Comparison of ENCODE assay signal across 8 cellular contexts in genomic region chr2:237026981-237027711, GRCh38. TPM values are rescaled to one million over a fixed set of nuclear protein-coding genes. Genes with fewer than 3 reads are reported as not detected.
DNase-seq lines count a peak whose midpoint lies in the region; ATAC-seq and TF ChIP-seq lines count a peak whose summit lies in the region.

No MANE protein-coding gene starts in this region.

- peak; percentile 73 for ATAC-seq in gastroesophageal sphincter
- no peak for ATAC-seq in GM19023 (IDR thresholded peaks at IDR 0.05; ENCODE audit: unreplicated experiment)

- H3K4me3 ChIP-seq in gastroesophageal sphincter (no peak overlapping the region), ovary (no peak overlapping the region)

- 29 to 65% methylated on average over 4 to 6 of the region's 8 CpGs for WGBS in gastroesophageal sphincter (ENCODE audit: low coverage in 1 of 2), 2 donors
- WGBS in ovary, 3 donors, result 52 to 60% (median 56%) methylated on average over 8 of the region's 8 CpGs

- H3K27me3 ChIP-seq in gastroesophageal sphincter (no peaks in the 10 kb centered on the region), ovary (no peaks in the 10 kb centered on the region)

- H3K4me1 ChIP-seq in gastroesophageal sphincter (no peaks in the 10 kb centered on the region), ovary (ENCODE audit: insufficient read depth) (no peaks in the 10 kb centered on the region)

- peak in 3 of 4 experiments; percentile 75 to 85 (median 82) for TF ChIP-seq CTCF in gastroesophageal sphincter (IDR thresholded peaks at IDR 0.05)
- TF ChIP-seq CTCF in ovary (IDR thresholded peaks at IDR 0.05), result peak; percentile 34 to 45 (median 43)

- H3K36me3 ChIP-seq in gastroesophageal sphincter (no peaks in the 10 kb centered on the region), ovary (no peaks in the 10 kb centered on the region)

- TF ChIP-seq EP300 in gastroesophageal sphincter (IDR thresholded peaks at IDR 0.05), result no peak
- no peak for TF ChIP-seq EP300 in ovary (IDR thresholded peaks at IDR 0.05)

- H3K9me3 ChIP-seq in gastroesophageal sphincter (peaks cover 0 to 9% (median 0%) of the 10 kb centered on the region in 3 donors), ovary (no peaks in the 10 kb centered on the region)

- H3K27ac ChIP-seq in gastroesophageal sphincter, result no peak overlapping the region
- H3K27ac ChIP-seq in ovary, result no peak overlapping the region

- TF ChIP-seq POLR2A in gastroesophageal sphincter (IDR thresholded peaks at IDR 0.05) (no peak), ovary (IDR thresholded peaks at IDR 0.05) (no peak)

- DNase-seq in D341Med (ENCODE audit: low spot score), result peak; percentile 75
- peak; percentile 56 for DNase-seq in HS-5 (ENCODE audit: low read depth)
- peak; percentile 65 for DNase-seq in NOMO-1 treated with DMSO at 0.1 percent for 48 hours (lab: John Stamatoyannopoulos, UW; ENCODE audit: unreplicated experiment)
- peak; percentile 20 for DNase-seq in activated effector memory CD4-positive, alpha-beta T cell treated with Interleukin-2 at 50 U/mL for 16 hours
- peak; percentile 27 to 70 (median 58) for DNase-seq in ovary
- no peak for DNase-seq in OCI-M2 (lab: John Stamatoyannopoulos, UW; ENCODE audit: unreplicated experiment)

- intact Hi-C loops in ovary (cut with DNase I), result loop anchor here in 1 of 4 donors (5.0 to 10.0 kb wide), 2 partner anchors 515 to 672 kb away; no protein-coding TSS in a partner anchor

RNA-seq across cellular contexts. Expression of gene COPS8, which starts 58.5 kb away (rescaled TPM):
- total RNA-seq in gastroesophageal sphincter (100 to 1,000 TPM; 108 to 158 (median 120) TPM), ovary (10 to 100 TPM; 49.5 to 66.3 (median 56.6) TPM)
- polyA plus RNA-seq in ovary, result 100 to 1,000 TPM in 1 of 2 donors, 10 to 100 TPM in 1; 43.9 to 116 TPM
